ENCODE assay signal across 1 cellular context in genomic region chrX:74505437-74505836, GRCh38.
TF ChIP-seq lines count a peak whose summit lies in the region.

No MANE protein-coding gene starts in this region.

TF ChIP-seq in WTC11, 78 proteins besides CTCF, POLR2A, EP300 and RAD21 (continued from another document):
- TF ChIP-seq ARID4B (CRISPR knock-in tag; IDR thresholded peaks at IDR 0.05; ENCODE audit: borderline replicate concordance) (no peak), ZNF671 (CRISPR knock-in tag; IDR thresholded peaks at IDR 0.05) (no peak), FOXK1 (CRISPR knock-in tag; IDR thresholded peaks at IDR 0.05) (no peak), NFATC4 (CRISPR knock-in tag; IDR thresholded peaks at IDR 0.05) (no peak), ESRRA (CRISPR knock-in tag; IDR thresholded peaks at IDR 0.05; ENCODE audit: borderline replicate concordance) (no peak)
